33 cellular contexts compared by ENCODE assay signal in the genomic region with DNA sequence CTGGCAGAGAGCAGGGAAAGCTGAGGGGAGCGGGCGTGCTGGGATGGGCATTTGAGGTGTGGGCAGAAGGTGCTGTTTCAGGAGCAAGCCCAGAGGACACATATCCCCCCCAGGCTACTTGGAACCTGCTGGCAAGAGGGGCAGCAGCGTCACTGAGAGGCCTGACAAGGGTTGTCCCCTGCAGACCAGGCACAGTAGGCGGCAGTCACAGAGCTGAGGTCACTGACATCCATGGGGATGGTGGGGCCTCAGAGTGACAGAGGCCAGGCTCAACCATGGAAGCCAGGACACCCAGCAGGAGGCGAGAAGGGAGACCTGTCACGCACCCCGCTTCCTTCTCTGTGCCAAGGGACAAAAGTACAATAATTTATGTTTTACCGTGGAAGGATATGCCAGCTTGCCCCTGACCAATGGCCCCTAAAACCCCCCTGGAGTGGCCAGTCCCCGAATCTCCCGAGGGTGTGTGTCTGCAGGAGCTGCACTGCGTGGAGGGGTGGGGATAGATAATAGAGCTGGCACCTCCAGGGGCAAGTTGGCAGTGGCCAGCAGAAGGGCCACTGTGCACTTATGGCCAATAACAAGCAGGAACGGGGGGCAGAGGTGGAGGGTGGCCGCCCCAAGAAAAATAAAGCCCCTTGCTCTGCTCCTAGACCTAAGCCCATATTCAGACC.
"Had no signal": no experiment of that assay in that cellular context is flagged by ENCODE, and none has a peak within 500 bp of the region (broad histone marks: within the 10 kb centered on the region; RNA-seq: fewer than 3 reads in every experiment).

No MANE protein-coding gene starts in this region.

- H3K36me3 ChIP-seq: ascending aorta, breast epithelium, cardiac muscle cell, colonic mucosa, gastrocnemius medialis, heart left ventricle had no signal

- DNase-seq: activated CD4-positive, alpha-beta T cell treated with anti-CD3 and anti-CD28 coated beads for 36 hours; activated CD4-positive, alpha-beta T cell treated with anti-CD3 and anti-CD28 coated beads, Interleukin-2, amount 50 U/mL, for 1 hour; activated CD4-positive, alpha-beta T cell treated with anti-CD3 and anti-CD28 coated beads, Interleukin-2, amount 50 U/mL, for 48 hours; activated CD4-positive, CD25-positive, alpha-beta regulatory T cell; activated CD4-positive, CD25-positive, alpha-beta regulatory T cell treated with anti-CD3 and anti-CD28 coated beads, Interleukin-2, amount 50 U/mL, for 72 hours; activated CD8-positive, alpha-beta memory T cell treated with anti-CD3 and anti-CD28 coated beads for 24 hours; activated CD8-positive, alpha-beta memory T cell treated with anti-CD3 and anti-CD28 coated beads, Interleukin-2, amount 50 U/mL, for 48 hours; activated CD8-positive, alpha-beta T cell treated with anti-CD3 and anti-CD28 coated beads for 36 hours; activated gamma-delta T cell; activated naive CD4-positive, alpha-beta T cell; activated naive CD4-positive, alpha-beta T cell treated with anti-CD3 and anti-CD28 coated beads, Interleukin-2, amount 10 ng/mL, durations not matched to agents 7 days and 5 days; activated naive CD8-positive, alpha-beta T cell treated with anti-CD3 and anti-CD28 coated beads, Interleukin-2, amount 10 ng/mL, durations not matched to agents 7 days and 5 days; activated T-cell treated with anti-CD3 and anti-CD28 coated beads for 4 hours; activated T-cell treated with anti-CD3 and anti-CD28 coated beads, Interleukin-2, amount 50 U/mL, for 24 hours; activated T-cell treated with anti-CD3 and anti-CD28 coated beads, Interleukin-2, amount 50 U/mL, for 72 hours; central memory CD4-positive, alpha-beta T cell; cerebellar nuclear complex; colonic mucosa; dorsolateral prefrontal cortex; effector memory CD4-positive, alpha-beta T cell; endodermal cell; foreskin keratinocyte; gastrocnemius medialis; glutamatergic neuron; heart left ventricle; T-helper 2 cell had no signal

- H3K4me3 ChIP-seq: ascending aorta, breast epithelium, cardiac muscle cell, colonic mucosa, dorsolateral prefrontal cortex, gastrocnemius medialis, heart left ventricle had no signal

- H3K27ac ChIP-seq: ascending aorta, breast epithelium, cardiac muscle cell, colonic mucosa, dorsolateral prefrontal cortex, foreskin keratinocyte, gastrocnemius medialis, heart left ventricle had no signal

- H3K4me1 Mint-ChIP-seq: activated naive CD8-positive, alpha-beta T cell treated with anti-CD3 and anti-CD28 coated beads, Interleukin-2, amount 10 ng/mL, durations not matched to agents 7 days and 5 days had no signal

- H3K4me1 ChIP-seq: ascending aorta, breast epithelium, foreskin keratinocyte, gastrocnemius medialis, heart left ventricle had no signal

- H3K9me3 ChIP-seq: ascending aorta, breast epithelium, colonic mucosa, gastrocnemius medialis, heart left ventricle had no signal

- H3K9me3 Mint-ChIP-seq: activated CD8-positive, alpha-beta T cell treated with anti-CD3 and anti-CD28 coated beads for 36 hours; activated naive CD4-positive, alpha-beta T cell treated with anti-CD3 and anti-CD28 coated beads, Interleukin-2, amount 10 ng/mL, durations not matched to agents 7 days and 5 days; activated naive CD8-positive, alpha-beta T cell treated with anti-CD3 and anti-CD28 coated beads, Interleukin-2, amount 10 ng/mL, durations not matched to agents 7 days and 5 days; activated T-cell treated with anti-CD3 and anti-CD28 coated beads, Interleukin-2, amount 50 U/mL, for 24 hours; activated T-cell treated with anti-CD3 and anti-CD28 coated beads, Interleukin-2, amount 50 U/mL, for 72 hours; dendritic cell treated with granulocyte-macrophage colony-stimulating factor and Interleukin-4, amounts not matched to agents 40 ng/mL and 50 ng/mL, for 4 days; endodermal cell had no signal

- H3K27ac Mint-ChIP-seq: activated CD4-positive, alpha-beta T cell treated with anti-CD3 and anti-CD28 coated beads for 36 hours; activated CD8-positive, alpha-beta T cell treated with anti-CD3 and anti-CD28 coated beads for 36 hours; activated naive CD4-positive, alpha-beta T cell treated with anti-CD3 and anti-CD28 coated beads, Interleukin-2, amount 10 ng/mL, durations not matched to agents 7 days and 5 days; activated naive CD4-positive, alpha-beta T cell treated with anti-CD3 and anti-CD28 coated beads, Interleukin-2, amount 50 U/mL, for 72 hours; activated naive CD8-positive, alpha-beta T cell treated with anti-CD3 and anti-CD28 coated beads, Interleukin-2, amount 10 ng/mL, durations not matched to agents 7 days and 5 days; activated T-cell treated with anti-CD3 and anti-CD28 coated beads, Interleukin-2, amount 50 U/mL, for 24 hours; activated T-cell treated with anti-CD3 and anti-CD28 coated beads, Interleukin-2, amount 50 U/mL, for 72 hours; brain; dendritic cell treated with granulocyte-macrophage colony-stimulating factor and Interleukin-4, amounts not matched to agents 40 ng/mL and 50 ng/mL, for 4 days; endodermal cell had no signal

- H3K36me3 Mint-ChIP-seq: activated naive CD4-positive, alpha-beta T cell treated with anti-CD3 and anti-CD28 coated beads, Interleukin-2, amount 10 ng/mL, durations not matched to agents 7 days and 5 days; activated naive CD4-positive, alpha-beta T cell treated with anti-CD3 and anti-CD28 coated beads, Interleukin-2, amount 50 U/mL, for 72 hours; activated naive CD8-positive, alpha-beta T cell treated with anti-CD3 and anti-CD28 coated beads, Interleukin-2, amount 10 ng/mL, durations not matched to agents 7 days and 5 days; brain had no signal

- ATAC-seq: activated CD4-positive, alpha-beta T cell treated with anti-CD3 and anti-CD28 coated beads for 36 hours; activated CD8-positive, alpha-beta T cell treated with anti-CD3 and anti-CD28 coated beads for 36 hours; activated naive CD4-positive, alpha-beta T cell treated with anti-CD3 and anti-CD28 coated beads, Interleukin-2, amount 50 U/mL, for 72 hours; activated T-cell treated with anti-CD3 and anti-CD28 coated beads, Interleukin-2, amount 50 U/mL, for 72 hours; esophagus mucosa; foreskin keratinocyte; gastrocnemius medialis; heart left ventricle had no signal

- H3K27me3 ChIP-seq: ascending aorta, cardiac muscle cell, colonic mucosa had no signal

- H3K4me3 Mint-ChIP-seq: activated CD4-positive, alpha-beta T cell treated with anti-CD3 and anti-CD28 coated beads for 36 hours; activated CD8-positive, alpha-beta T cell treated with anti-CD3 and anti-CD28 coated beads for 36 hours; activated naive CD4-positive, alpha-beta T cell treated with anti-CD3 and anti-CD28 coated beads, Interleukin-2, amount 10 ng/mL, durations not matched to agents 7 days and 5 days; activated naive CD8-positive, alpha-beta T cell treated with anti-CD3 and anti-CD28 coated beads, Interleukin-2, amount 10 ng/mL, durations not matched to agents 7 days and 5 days; activated T-cell treated with anti-CD3 and anti-CD28 coated beads, Interleukin-2, amount 50 U/mL, for 24 hours; activated T-cell treated with anti-CD3 and anti-CD28 coated beads, Interleukin-2, amount 50 U/mL, for 72 hours; brain; dendritic cell treated with granulocyte-macrophage colony-stimulating factor and Interleukin-4, amounts not matched to agents 40 ng/mL and 50 ng/mL, for 4 days; endodermal cell had no signal
